ENCODE assay signal across 19 cellular contexts in genomic region chr3:188337232-188337631, GRCh38.
"Had no signal": no experiment of that assay in that cellular context is flagged by ENCODE, and none has a peak within 500 bp of the region (broad histone marks: within the 10 kb centered on the region; RNA-seq: fewer than 3 reads in every experiment).

No MANE protein-coding gene starts in this region.

- H3K27ac ChIP-seq: breast epithelium, neural progenitor cell, ovary, right lobe of liver had no signal

- DNase-seq: activated CD4-positive, alpha-beta T cell treated with anti-CD3 and anti-CD28 coated beads, Interleukin-2, amount 50 U/mL, for 48 hours; activated CD8-positive, alpha-beta memory T cell treated with anti-CD3 and anti-CD28 coated beads, Interleukin-2, amount 10 ng/mL, durations not matched to agents 7 days and 5 days; activated naive CD4-positive, alpha-beta T cell treated with anti-CD3 and anti-CD28 coated beads, Interleukin-2, amount 10 ng/mL, durations not matched to agents 7 days and 5 days; activated naive CD8-positive, alpha-beta T cell treated with anti-CD3 and anti-CD28 coated beads, Interleukin-2, amount 50 U/mL, for 24 hours; activated T-cell treated with anti-CD3 and anti-CD28 coated beads, Interleukin-2, amount 50 U/mL, for 1 hour; anterior cingulate cortex; cerebellar nuclear complex; dermis blood vessel endothelial cell; effector memory CD4-positive, alpha-beta T cell; mesendoderm; naive thymus-derived CD4-positive, alpha-beta T cell; ovary; psoas muscle; right lobe of liver; stimulated activated CD4-positive, alpha-beta T cell treated with anti-CD3 and anti-CD28 coated beads, Interleukin-4, amount 100 ng/mL, for 1 hour had no signal

- H3K9me3 ChIP-seq: ovary, right lobe of liver had no signal

- H2AFZ ChIP-seq: neural progenitor cell had no signal

- H3K9me3 Mint-ChIP-seq: activated naive CD4-positive, alpha-beta T cell treated with anti-CD3 and anti-CD28 coated beads, Interleukin-2, amount 10 ng/mL, durations not matched to agents 7 days and 5 days; activated naive CD8-positive, alpha-beta T cell treated with anti-CD3 and anti-CD28 coated beads, Interleukin-2, amount 50 U/mL, for 24 hours; naive thymus-derived CD4-positive, alpha-beta T cell; neural progenitor cell; T-helper 2 cell treated with Interferon-gamma antibody and Interleukin-4, amounts not matched to agents 5 μg/mL and 100 μg/mL, for 36 hours had no signal

- H3K36me3 Mint-ChIP-seq: neural progenitor cell had no signal

- H3K27me3 Mint-ChIP-seq: activated naive CD4-positive, alpha-beta T cell treated with anti-CD3 and anti-CD28 coated beads, Interleukin-2, amount 10 ng/mL, durations not matched to agents 7 days and 5 days; activated naive CD8-positive, alpha-beta T cell treated with anti-CD3 and anti-CD28 coated beads, Interleukin-2, amount 50 U/mL, for 24 hours had no signal

- H3K4me3 ChIP-seq: breast epithelium, neural progenitor cell, ovary, psoas muscle, right lobe of liver, smooth muscle cell had no signal

- H3K4me3 Mint-ChIP-seq: activated CD8-positive, alpha-beta memory T cell treated with anti-CD3 and anti-CD28 coated beads, Interleukin-2, amount 10 ng/mL, durations not matched to agents 7 days and 5 days; activated naive CD4-positive, alpha-beta T cell treated with anti-CD3 and anti-CD28 coated beads, Interleukin-2, amount 10 ng/mL, durations not matched to agents 7 days and 5 days; activated naive CD8-positive, alpha-beta T cell treated with anti-CD3 and anti-CD28 coated beads, Interleukin-2, amount 50 U/mL, for 24 hours; naive thymus-derived CD4-positive, alpha-beta T cell; neural progenitor cell; T-helper 2 cell treated with Interferon-gamma antibody and Interleukin-4, amounts not matched to agents 5 μg/mL and 100 μg/mL, for 36 hours had no signal

- H3K4me1 ChIP-seq: breast epithelium had no signal

- H3K36me3 ChIP-seq: breast epithelium, neural progenitor cell, ovary, right lobe of liver had no signal

- H3K27ac Mint-ChIP-seq: activated CD8-positive, alpha-beta memory T cell treated with anti-CD3 and anti-CD28 coated beads, Interleukin-2, amount 10 ng/mL, durations not matched to agents 7 days and 5 days; activated naive CD4-positive, alpha-beta T cell treated with anti-CD3 and anti-CD28 coated beads, Interleukin-2, amount 10 ng/mL, durations not matched to agents 7 days and 5 days; activated naive CD8-positive, alpha-beta T cell treated with anti-CD3 and anti-CD28 coated beads, Interleukin-2, amount 50 U/mL, for 24 hours; neural progenitor cell; T-helper 2 cell treated with Interferon-gamma antibody and Interleukin-4, amounts not matched to agents 5 μg/mL and 100 μg/mL, for 36 hours had no signal

- H3K27me3 ChIP-seq: breast epithelium, neural progenitor cell, ovary, right lobe of liver had no signal

- H3K4me2 ChIP-seq: neural progenitor cell, smooth muscle cell had no signal

- H3K9ac ChIP-seq: neural progenitor cell had no signal

- ATAC-seq: activated CD8-positive, alpha-beta memory T cell treated with anti-CD3 and anti-CD28 coated beads, Interleukin-2, amount 10 ng/mL, durations not matched to agents 7 days and 5 days; activated naive CD8-positive, alpha-beta T cell treated with anti-CD3 and anti-CD28 coated beads, Interleukin-2, amount 50 U/mL, for 24 hours; naive thymus-derived CD4-positive, alpha-beta T cell; psoas muscle had no signal
